In the genomic region with DNA sequence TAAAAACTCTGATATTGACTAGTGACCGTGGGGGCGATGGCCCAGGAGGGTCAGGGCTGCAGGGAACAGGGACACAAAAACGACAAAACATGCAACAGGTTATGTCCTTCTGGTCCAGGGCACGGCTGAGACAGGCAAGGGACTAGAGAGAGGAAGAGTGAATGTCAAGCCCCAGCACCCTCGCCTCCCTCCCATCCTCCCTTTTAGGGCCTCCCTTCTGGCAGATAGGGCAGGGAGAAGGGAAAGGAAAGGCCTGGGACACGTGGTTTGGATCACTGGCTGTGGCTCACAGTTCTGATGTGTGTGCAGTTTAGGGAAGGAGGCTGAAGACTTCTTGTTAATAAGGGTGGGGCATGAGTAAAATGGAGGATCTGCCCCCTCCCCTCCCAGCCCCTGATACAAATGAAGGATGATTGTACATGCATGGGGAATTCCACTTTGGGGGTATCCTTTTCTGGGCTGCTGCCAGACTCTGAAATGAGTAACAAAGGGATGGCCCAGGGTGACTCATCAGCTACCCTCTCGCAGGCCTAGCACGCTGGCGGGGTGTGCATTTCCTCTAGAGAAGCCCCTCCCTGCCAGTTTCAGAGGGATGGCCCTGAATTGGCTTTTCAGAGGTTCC, we compare ENCODE assay signal across 8 cellular contexts. TPM values are rescaled to one million over a fixed set of nuclear protein-coding genes. Genes with fewer than 3 reads are reported as not detected.
DNase-seq lines count a peak whose midpoint lies in the region; ATAC-seq and TF ChIP-seq lines count a peak whose summit lies in the region.

No MANE protein-coding gene starts in this region.

- 37 to 59% methylated on average over 9 of the region's 9 CpGs for WGBS in thyroid gland, 2 donors

- peaks cover 36% of the 10 kb centered on the region for H3K27me3 ChIP-seq in NT2/D1 (ENCODE audit: insufficient read depth, insufficient read length)
- no peaks in the 10 kb centered on the region for H3K27me3 ChIP-seq in osteoblast (ENCODE audit: insufficient read depth, low read length)
- H3K27me3 ChIP-seq in thyroid gland = no peaks in the 10 kb centered on the region

- peaks cover 32% of the 10 kb centered on the region for H3K36me3 Mint-ChIP-seq in activated T-cell treated with anti-CD3 and anti-CD28 coated beads, Interleukin-2, amount 50 U/mL, for 4 hours (ENCODE audit: insufficient read depth)

- H2AFZ ChIP-seq in osteoblast (ENCODE audit: low read length) = no peak overlapping the region

- H3K27me3 Mint-ChIP-seq in activated T-cell treated with anti-CD3 and anti-CD28 coated beads, Interleukin-2, amount 50 U/mL, for 4 hours (ENCODE audit: low read depth) = no peaks in the 10 kb centered on the region

- peaks cover 85% of the 10 kb centered on the region for H3K79me2 ChIP-seq in osteoblast (ENCODE audit: insufficient read depth, low read length)

- no peak overlapping the region for H3K4me3 ChIP-seq in NT2/D1 (ENCODE audit: insufficient read length, low read depth)
- peak overlapping the region; percentile 34 for H3K4me3 ChIP-seq in osteoblast (ENCODE audit: insufficient read depth, low read length)
- no peak overlapping the region for H3K4me3 ChIP-seq in thyroid gland (replicated peaks in 1 of 3)

- no peaks in the 10 kb centered on the region for H3K9me3 Mint-ChIP-seq in activated T-cell treated with anti-CD3 and anti-CD28 coated beads, Interleukin-2, amount 50 U/mL, for 4 hours

- TF ChIP-seq CTCF in osteoblast (IDR thresholded peaks at IDR 0.05; ENCODE audit: extremely low read depth, low read depth, low read length) (no peak), thyroid gland (IDR thresholded peaks at IDR 0.05) (no peak)

- H3K4me1 Mint-ChIP-seq in activated T-cell treated with anti-CD3 and anti-CD28 coated beads, Interleukin-2, amount 50 U/mL, for 4 hours (ENCODE audit: low read depth) = peaks cover 79% of the 10 kb centered on the region

- no peaks in the 10 kb centered on the region for H3K9me3 ChIP-seq in NT2/D1 (ENCODE audit: insufficient read depth, low read length)
- H3K9me3 ChIP-seq in osteoblast (ENCODE audit: low read depth, low read length) = no peaks in the 10 kb centered on the region
- no peaks in the 10 kb centered on the region for H3K9me3 ChIP-seq in thyroid gland

- no peak for TF ChIP-seq POLR2A in thyroid gland (IDR thresholded peaks at IDR 0.05)

- peaks cover 37% of the 10 kb centered on the region for H4K20me1 ChIP-seq in osteoblast (ENCODE audit: insufficient read depth, low read length)

- H3K9ac ChIP-seq in NT2/D1 (ENCODE audit: insufficient read length, low read depth) = peak overlapping the region; percentile 66

- peak overlapping the region; percentile 69 for H3K4me3 Mint-ChIP-seq in activated T-cell treated with anti-CD3 and anti-CD28 coated beads, Interleukin-2, amount 50 U/mL, for 4 hours

- H3K4me2 ChIP-seq in osteoblast (ENCODE audit: insufficient read depth, low read length) = peak overlapping the region; percentile 69

- intact Hi-C loops in thyroid gland (cut with DNase I) = no loop called here

- ATAC-seq in GM18520 (IDR thresholded peaks at IDR 0.05; ENCODE audit: unreplicated experiment) = peak; percentile 88
- ATAC-seq in HG02885 (IDR thresholded peaks at IDR 0.05; ENCODE audit: poor library complexity, unreplicated experiment) = peak; percentile 94
- ATAC-seq in activated T-cell treated with anti-CD3 and anti-CD28 coated beads, Interleukin-2, amount 50 U/mL, for 4 hours = peak; percentile 97

- H3K27ac ChIP-seq in osteoblast (ENCODE audit: low read depth, low read length) = peak overlapping the region; percentile 79
- peak overlapping the region in 2 of 3 donors; percentile 36 to 70 for H3K27ac ChIP-seq in thyroid gland

- H3K36me3 ChIP-seq in NT2/D1 (ENCODE audit: insufficient read depth, insufficient read length, low read length) (peaks cover 64% of the 10 kb centered on the region), osteoblast (ENCODE audit: insufficient read depth, low read length) (peaks cover 54% of the 10 kb centered on the region), thyroid gland (peaks cover 0 to 3% of the 10 kb centered on the region in 2 donors)

- H3K4me1 ChIP-seq in NT2/D1 (ENCODE audit: insufficient read depth, insufficient read length) = peaks cover 20% of the 10 kb centered on the region
- H3K4me1 ChIP-seq in osteoblast (ENCODE audit: insufficient read depth, low read length) = peaks cover 55% of the 10 kb centered on the region
- peaks cover 20 to 44% of the 10 kb centered on the region in 2 donors for H3K4me1 ChIP-seq in thyroid gland

- DNase-seq in NT2/D1 (ENCODE audit: low read depth, low spot score) (peak; percentile 95), fibroblast of gingiva (ENCODE audit: low read depth) (peak; percentile 81), osteoblast (ENCODE audit: insufficient read length, low spot score, missing footprints) (peak; percentile 95), thyroid gland (peak; percentile 41 to 49), DMS114 treated with DMSO at 0.1 percent for 48 hours (lab: John Stamatoyannopoulos, UW; ENCODE audit: unreplicated experiment) (no peak)
- peak; percentile 91 for DNase-seq in activated T-cell treated with anti-CD3 and anti-CD28 coated beads, Interleukin-2, amount 50 U/mL, for 4 hours

RNA-seq across cellular contexts. Expression of a gene that starts 14.2 kb away (rescaled TPM):
- 10 to 100 TPM; 19.0 to 25.1 (median 19.2) TPM for total RNA-seq in activated T-cell treated with anti-CD3 and anti-CD28 coated beads, Interleukin-2, amount 50 U/mL, for 4 hours
- total RNA-seq in osteoblast = 340 and 341 TPM in 2 replicates
- 100 to 1,000 TPM; 134 to 155 (median 148) TPM for total RNA-seq in thyroid gland

Comparison
In these comparisons a context has a peak if more than half of its experiments do, and no peak if none do; other contexts are left out.
1. RNA of a gene that starts 14.2 kb away (total RNA-seq): 340 to 341 TPM in osteoblast and 134 to 155 TPM in thyroid gland; 19.0 to 25.1 TPM in activated T-cell treated with anti-CD3 and anti-CD28 coated beads, Interleukin-2, amount 50 U/mL, for 4 hours; every median in the first group is over 4 times any median in the second.
2. Peak in every context shown above with its lines, with median percentiles within 50 percentile points of each other: ATAC-seq.